ENCODE assay signal across 9 cellular contexts in the genomic region with DNA sequence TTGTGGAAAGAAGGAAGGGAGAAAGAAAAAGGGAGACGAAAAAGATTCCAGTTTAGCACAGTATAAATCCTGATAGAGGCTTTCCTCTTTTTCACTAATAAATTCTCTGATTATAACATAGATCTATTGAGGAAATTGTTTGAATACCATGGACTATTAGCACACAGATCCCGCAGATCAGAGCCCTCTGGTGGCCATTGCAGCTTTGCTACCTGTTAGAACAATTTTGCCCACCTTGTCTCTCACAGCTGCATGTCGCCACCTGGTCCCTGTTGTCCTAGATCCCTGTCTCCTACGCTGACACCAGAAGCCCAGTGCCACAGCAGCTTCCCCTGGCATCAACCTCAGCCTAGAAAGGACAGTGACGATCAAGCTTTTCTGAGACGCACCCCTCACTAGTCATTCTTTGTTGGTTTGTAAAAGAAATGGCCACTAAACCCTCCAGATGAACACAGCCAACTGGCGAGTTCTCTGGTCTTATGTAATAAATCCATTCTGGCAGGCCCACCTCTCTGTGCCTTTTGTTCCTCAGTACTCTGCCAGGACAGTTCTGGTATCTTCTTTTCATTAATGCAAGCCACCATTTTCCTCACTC. TPM values are rescaled to one million over a fixed set of nuclear protein-coding genes. Genes with fewer than 3 reads are reported as not detected.
DNase-seq lines count a peak whose midpoint lies in the region; ATAC-seq, FAIRE-seq and TF ChIP-seq lines count a peak whose summit lies in the region.
"Had no signal": no experiment of that assay in that cellular context is flagged by ENCODE, and none has a peak within 500 bp of the region (broad histone marks: within the 10 kb centered on the region; RNA-seq: fewer than 3 reads in every experiment).

No MANE protein-coding gene starts in this region.

- H3K4me3 ChIP-seq in DND-41 (ENCODE audit: low read depth in 1 of 2, low read length in 2 of 2) (no peak overlapping the region), kidney (ENCODE audit: low read length in 2 of 2) (no peak overlapping the region)

- DNase-seq in DND-41 (peak; percentile 14), HCEC 1CT (peak; percentile 12), RPMI8226 (peak; percentile 40), kidney (no peak), frontal cortex (ENCODE audit: low spot score in 2 of 2) (no peak), DMS114 treated with DMSO at 0.1 percent for 48 hours (lab: John Stamatoyannopoulos, UW; ENCODE audit: unreplicated experiment) (no peak)
- no peak for DNase-seq in activated CD8-positive, alpha-beta memory T cell treated with anti-CD3 and anti-CD28 coated beads, Interleukin-2, amount 50 U/mL, for 4 hours

- H3K4me2 ChIP-seq in DND-41 (ENCODE audit: insufficient read depth, low read length), result no peak overlapping the region

- H3K27ac ChIP-seq in DND-41 (ENCODE audit: low read length), result no peak overlapping the region
- H3K27ac ChIP-seq in kidney (ENCODE audit: low read depth in 2 of 2, low read length in 2 of 2), result no peak overlapping the region

- peaks cover 3% of the 10 kb centered on the region for H3K27me3 ChIP-seq in DND-41 (ENCODE audit: insufficient read depth, low read length, poor library complexity)

- TF ChIP-seq CTCF in DND-41 (IDR thresholded peaks at IDR 0.05; ENCODE audit: borderline replicate concordance, extremely low read depth, low read length, poor library complexity, severe bottlenecking), result peak; percentile 59
- TF ChIP-seq CTCF in kidney (IDR thresholded peaks at IDR 0.05; ENCODE audit: borderline replicate concordance, extremely low read depth, insufficient read depth), result peak; percentile 22

- FAIRE-seq in kidney (lab: Jason Lieb, UNC) (no peak), frontal cortex (lab: Jason Lieb, UNC) (no peak)

- no peak overlapping the region for H2AFZ ChIP-seq in DND-41 (ENCODE audit: low read depth, low read length)

- no peak overlapping the region for H3K9ac ChIP-seq in DND-41 (ENCODE audit: low read depth, low read length)
- H3K9ac ChIP-seq in kidney (ENCODE audit: low read length in 2 of 2), result no peak overlapping the region

- H3K79me2 ChIP-seq in DND-41 (ENCODE audit: insufficient read depth, low read length), result no peaks in the 10 kb centered on the region

- H3K4me1 ChIP-seq in DND-41 (ENCODE audit: insufficient read depth, low read length), result no peaks in the 10 kb centered on the region
- no peaks in the 10 kb centered on the region for H3K4me1 ChIP-seq in kidney (ENCODE audit: control insufficient read depth in 1 of 2, insufficient read depth in 1 of 2, low read depth in 1 of 2, low read length in 2 of 2)

- intact Hi-C loops in kidney (cut with DNase I), result no loop called here

- no peaks in the 10 kb centered on the region for H3K36me3 ChIP-seq in DND-41 (ENCODE audit: insufficient read depth, low read length)
- H3K36me3 ChIP-seq in kidney (ENCODE audit: control insufficient read depth in 1 of 2, insufficient read depth in 2 of 2, low read length in 2 of 2), result no peaks in the 10 kb centered on the region

- H3K9me3 ChIP-seq in DND-41 (ENCODE audit: insufficient read depth, low read length, severe bottlenecking) (no peaks in the 10 kb centered on the region), kidney (ENCODE audit: control insufficient read depth in 1 of 2, low read length in 2 of 2) (no peaks in the 10 kb centered on the region)

- ATAC-seq in DND-41 (ENCODE audit: insufficient read depth, low read depth), result no peak
- no peak for ATAC-seq in HG03045 (IDR thresholded peaks at IDR 0.05; ENCODE audit: unreplicated experiment)

- no peaks in the 10 kb centered on the region for H4K20me1 ChIP-seq in DND-41 (ENCODE audit: insufficient read depth, low read length)

RNA-seq across cellular contexts. Expression of gene GPHB5, which starts 9.9 kb away (rescaled TPM):
- total RNA-seq in kidney, result not detected
- polyA plus RNA-seq in kidney (ENCODE audit: insufficient read depth, low read depth, low replicate concordance), result not detected
- total RNA-seq in frontal cortex, result not detected
- total RNA-seq: urinary bladder had no signal
- polyA plus RNA-seq: urinary bladder had no signal

Comparison
In these comparisons a context has a peak if more than half of its experiments do, and no peak if none do; other contexts are left out.
1. DNase-seq: peak in DND-41 (single experiment), HCEC 1CT (single experiment) and RPMI8226 (single experiment); none in kidney (single experiment), frontal cortex (0 of 2), activated CD8-positive, alpha-beta memory T cell treated with anti-CD3 and anti-CD28 coated beads, Interleukin-2, amount 50 U/mL, for 4 hours (single experiment) and DMS114 treated with DMSO at 0.1 percent for 48 hours (single experiment).